Comparison of ENCODE assay signal across 12 cellular contexts in genomic region chr6:165804331-165805066, GRCh38.
A peak's percentile ranks its signal among the peaks of the same experiment; 100 is the strongest.
DNase-seq lines count a peak whose midpoint lies in the region; ATAC-seq, FAIRE-seq and TF ChIP-seq lines count a peak whose summit lies in the region.
"Had no signal": no experiment of that assay in that cellular context is flagged by ENCODE, and none has a peak within 500 bp of the region (broad histone marks: within the 10 kb centered on the region; RNA-seq: fewer than 3 reads in every experiment).

No MANE protein-coding gene starts in this region.

- DNase-seq in T-helper 2 cell treated with Interferon-gamma antibody and Interleukin-4, amounts not matched to agents 5 μg/mL and 100 μg/mL, for 36 hours (ENCODE audit: low spot score) = no peak
- no peak for DNase-seq in T-helper 2 cell
- peak; percentile 27 for DNase-seq in hepatic stellate cell (ENCODE audit: low spot score)
- no peak for DNase-seq in omental fat pad (ENCODE audit: low spot score)
- peak; percentile 20 for DNase-seq in urothelium cell line (ENCODE audit: low spot score)
- no peak for DNase-seq in CD1c-positive myeloid dendritic cell (ENCODE audit: extremely low spot score)
- no peak for DNase-seq in GM12891 (ENCODE audit: insufficient read length, low spot score)
- DNase-seq in G401 (ENCODE audit: low spot score) = no peak
- DNase-seq: activated gamma-delta T cell treated with Interleukin-2 at 50 U/mL for 16 hours, NCI-H187, Peyer's patch had no signal

- peak; percentile 44 for ATAC-seq in omental fat pad (ENCODE audit: low FRiP score)

- TF ChIP-seq CTCF in omental fat pad (IDR thresholded peaks at IDR 0.05) = no peak

- peak overlapping the region; percentile 4 for H3K4me3 Mint-ChIP-seq in T-helper 2 cell treated with Interferon-gamma antibody and Interleukin-4, amounts not matched to agents 5 μg/mL and 100 μg/mL, for 36 hours

- no peak for FAIRE-seq in urothelium cell line (lab: Jason Lieb, UNC)
- no peak for FAIRE-seq in GM12891 (lab: Jason Lieb, UNC)
- FAIRE-seq: endometrium had no signal

- peaks cover 22% of the 10 kb centered on the region for H3K27me3 Mint-ChIP-seq in T-helper 2 cell treated with Interferon-gamma antibody and Interleukin-4, amounts not matched to agents 5 μg/mL and 100 μg/mL, for 36 hours (ENCODE audit: low read depth)

- no peak for TF ChIP-seq POLR2A in GM12891 (IDR thresholded peaks at IDR 0.05; ENCODE audit: low read depth, low read length)

- in situ Hi-C loops in G401 (cut with HindIII; ENCODE audit: low sequenced_read_pairs) = no loop called here

- no peaks in the 10 kb centered on the region for H3K9me3 Mint-ChIP-seq in T-helper 2 cell treated with Interferon-gamma antibody and Interleukin-4, amounts not matched to agents 5 μg/mL and 100 μg/mL, for 36 hours

- H3K27ac Mint-ChIP-seq in T-helper 2 cell treated with Interferon-gamma antibody and Interleukin-4, amounts not matched to agents 5 μg/mL and 100 μg/mL, for 36 hours = no peak overlapping the region

- no peaks in the 10 kb centered on the region for H3K36me3 Mint-ChIP-seq in T-helper 2 cell treated with Interferon-gamma antibody and Interleukin-4, amounts not matched to agents 5 μg/mL and 100 μg/mL, for 36 hours (ENCODE audit: low read depth)

- peaks cover 3% of the 10 kb centered on the region for H3K4me1 Mint-ChIP-seq in T-helper 2 cell treated with Interferon-gamma antibody and Interleukin-4, amounts not matched to agents 5 μg/mL and 100 μg/mL, for 36 hours (ENCODE audit: low read depth)

TF ChIP-seq in GM12891, 5 proteins besides CTCF, POLR2A, EP300 and RAD21:
- no peak for TF ChIP-seq PAX5 (IDR thresholded peaks at IDR 0.05; ENCODE audit: insufficient read depth, low read length, severe bottlenecking)
- TF ChIP-seq POLR2AphosphoS5 (IDR thresholded peaks at IDR 0.05; ENCODE audit: low read depth, low read length) = no peak
- no peak for TF ChIP-seq POU2F2 (IDR thresholded peaks at IDR 0.05; ENCODE audit: low read depth, low read length)
- no peak for TF ChIP-seq TAF1 (IDR thresholded peaks at IDR 0.05; ENCODE audit: low read depth, low read length)
- no peak for TF ChIP-seq SPI1 (IDR thresholded peaks at IDR 0.05; ENCODE audit: low read depth, low read length)

Comparison
In these comparisons a context has a peak if more than half of its experiments do, and no peak if none do; other contexts are left out.
1. DNase-seq: peak in hepatic stellate cell (single experiment) and urothelium cell line (single experiment); none in T-helper 2 cell treated with Interferon-gamma antibody and Interleukin-4, amounts not matched to agents 5 μg/mL and 100 μg/mL, for 36 hours (single experiment), T-helper 2 cell (0 of 5), omental fat pad (single experiment), CD1c-positive myeloid dendritic cell (single experiment), GM12891 (single experiment) and G401 (single experiment).